In genomic region chr2:29042581-29043075, GRCh38 we compare ENCODE assay signal across 14 cellular contexts. TPM values are rescaled to one million over a fixed set of nuclear protein-coding genes. Genes with fewer than 3 reads are reported as not detected.
DNase-seq lines count a peak whose midpoint lies in the region; ATAC-seq, FAIRE-seq and TF ChIP-seq lines count a peak whose summit lies in the region.
"Had no signal": no experiment of that assay in that cellular context is flagged by ENCODE, and none has a peak within 500 bp of the region (broad histone marks: within the 10 kb centered on the region; RNA-seq: fewer than 3 reads in every experiment).

No MANE protein-coding gene starts in this region.

- H3K9me3 ChIP-seq in SJCRH30 (replicated peaks) = no peaks in the 10 kb centered on the region
- H3K9me3 ChIP-seq in small intestine (ENCODE audit: control insufficient read depth, low read depth) = no peaks in the 10 kb centered on the region

- H3K27me3 ChIP-seq in SJCRH30 (0 out of 2 replicates have a peak, but pooled peaks cover 6% of the 10 kb centered on the region), small intestine (ENCODE audit: control insufficient read depth in 2 of 2, insufficient read depth in 2 of 2, low read length in 2 of 2) (no peaks in the 10 kb centered on the region)

- CTCF ChIA-PET in Calu3 (lab: Charles Lee) = interaction anchor here (1.3 kb wide), 1 partner anchor 25 kb away, joined by 4 read pairs; no protein-coding TSS in a partner anchor

- DNase-seq in NCI-H1092 treated with DMSO at 0.1 percent for 48 hours (lab: John Stamatoyannopoulos, UW) (peak; percentile 32), NCI-H1092 (lab: John Stamatoyannopoulos, UW) (no peak), SJCRH30 (peak; percentile 83 to 88), fibroblast of the conjunctiva (ENCODE audit: low read depth) (peak; percentile 29), small intestine (peak; percentile 2), Calu3 (no peak)
- DNase-seq: DND-41; effector CD4-positive, alpha-beta T cell; nephron progenitor cell; T-helper 2 cell had no signal

- H3K36me3 ChIP-seq in SJCRH30 (no peaks in the 10 kb centered on the region), small intestine (ENCODE audit: control insufficient read depth in 2 of 2, insufficient read depth in 2 of 2, low read length in 2 of 2) (no peaks in the 10 kb centered on the region)

- H3K4me3 ChIP-seq in SJCRH30 = no peak overlapping the region
- H3K4me3 ChIP-seq in small intestine (ENCODE audit: low read depth in 1 of 2, low read length in 2 of 2) = no peak overlapping the region

- TF ChIP-seq CTCF in Calu3 (IDR thresholded peaks at IDR 0.05; ENCODE audit: unreplicated experiment) = no peak

- H3K27me3 Mint-ChIP-seq in Calu3 (ENCODE audit: unreplicated experiment) = no peaks in the 10 kb centered on the region
- H3K27me3 Mint-ChIP-seq: stimulated activated memory B cell treated with anti-CD40 and anti-IgM and Interleukin-4, amounts not matched to agents 10 μg/mL and 1 μg/mL and 100 μg/mL, for 72 hours had no signal

- ATAC-seq in HG02840 (IDR thresholded peaks at IDR 0.05; ENCODE audit: low FRiP score, unreplicated experiment) (no peak), HG03135 (IDR thresholded peaks at IDR 0.05; ENCODE audit: unreplicated experiment) (no peak)
- ATAC-seq: stimulated activated memory B cell treated with anti-CD40 and anti-IgM and Interleukin-4, amounts not matched to agents 10 μg/mL and 1 μg/mL and 100 μg/mL, for 72 hours had no signal

- H3K4me1 Mint-ChIP-seq in Calu3 (ENCODE audit: low read depth, unreplicated experiment) = no peaks in the 10 kb centered on the region
- H3K4me1 Mint-ChIP-seq: stimulated activated memory B cell treated with anti-CD40 and anti-IgM and Interleukin-4, amounts not matched to agents 10 μg/mL and 1 μg/mL and 100 μg/mL, for 72 hours had no signal

- no peak overlapping the region for H3K4me3 Mint-ChIP-seq in Calu3 (ENCODE audit: low read depth, unreplicated experiment)
- H3K4me3 Mint-ChIP-seq: nephron progenitor cell; stimulated activated memory B cell treated with anti-CD40 and anti-IgM and Interleukin-4, amounts not matched to agents 10 μg/mL and 1 μg/mL and 100 μg/mL, for 72 hours had no signal

- H3K27ac ChIP-seq in SJCRH30 (no peak overlapping the region), small intestine (ENCODE audit: low read depth in 1 of 2, low read length in 1 of 2) (no peak overlapping the region)

- intact Hi-C loops in Calu3 (cut with micrococcal nuclease; ENCODE audit: unreplicated experiment) = no loop called here

- no peak overlapping the region for H3K27ac Mint-ChIP-seq in Calu3 (ENCODE audit: unreplicated experiment)
- H3K27ac Mint-ChIP-seq: nephron progenitor cell; stimulated activated memory B cell treated with anti-CD40 and anti-IgM and Interleukin-4, amounts not matched to agents 10 μg/mL and 1 μg/mL and 100 μg/mL, for 72 hours had no signal

- H3K36me3 Mint-ChIP-seq in Calu3 (ENCODE audit: insufficient read depth, unreplicated experiment) = no peaks in the 10 kb centered on the region
- H3K36me3 Mint-ChIP-seq: stimulated activated memory B cell treated with anti-CD40 and anti-IgM and Interleukin-4, amounts not matched to agents 10 μg/mL and 1 μg/mL and 100 μg/mL, for 72 hours had no signal

- H3K4me1 ChIP-seq in SJCRH30 = peaks cover 10% of the 10 kb centered on the region
- H3K4me1 ChIP-seq in small intestine (ENCODE audit: control insufficient read depth in 2 of 2, insufficient read depth in 1 of 2, low read depth in 1 of 2, low read length in 1 of 2) = no peaks in the 10 kb centered on the region

- FAIRE-seq in small intestine (lab: Jason Lieb, UNC) = no peak

- H3K9me3 Mint-ChIP-seq in Calu3 (ENCODE audit: low read depth, unreplicated experiment) = no peaks in the 10 kb centered on the region
- H3K9me3 Mint-ChIP-seq: nephron progenitor cell; stimulated activated memory B cell treated with anti-CD40 and anti-IgM and Interleukin-4, amounts not matched to agents 10 μg/mL and 1 μg/mL and 100 μg/mL, for 72 hours had no signal

- BruUV-seq in Calu3 (replicated peaks; lab: Mats Ljungman, UMichigan) = no TSS peak

- WGBS in small intestine, 3 donors = 36 to 57% (median 47%) methylated on average over 9 of the region's 9 CpGs

RNA-seq across cellular contexts. Expression of gene PCARE, which starts 31.7 kb away (rescaled TPM):
- 0.02 TPM in 1 of 2 replicates, not detected in the other for total RNA-seq in SJCRH30 (2014; rRNA removed; shearing (Covaris generic))
- not detected for polyA plus RNA-seq in small intestine
- total RNA-seq in Calu3 (2022) = not detected in 2 replicates
- total RNA-seq: A172 had no signal

Comparison
In these comparisons a context has a peak if more than half of its experiments do, and no peak if none do; other contexts are left out.
1. DNase-seq: peak in NCI-H1092 treated with DMSO at 0.1 percent for 48 hours (single experiment), SJCRH30 (2 of 2), fibroblast of the conjunctiva (single experiment) and small intestine (single experiment); none in NCI-H1092 (single experiment) and Calu3 (single experiment).